12 cellular contexts compared by ENCODE assay signal in genomic region chr1:218664385-218665170, GRCh38.
DNase-seq lines count a peak whose midpoint lies in the region; FAIRE-seq and TF ChIP-seq lines count a peak whose summit lies in the region.
"Had no signal": no experiment of that assay in that cellular context is flagged by ENCODE, and none has a peak within 500 bp of the region (broad histone marks: within the 10 kb centered on the region; RNA-seq: fewer than 3 reads in every experiment).

No MANE protein-coding gene starts in this region.

- H3K4me1 ChIP-seq in mammary epithelial cell (ENCODE audit: insufficient read depth, low read length) (peaks cover 38% of the 10 kb centered on the region), keratinocyte (ENCODE audit: control insufficient read depth, extremely low read depth, insufficient read depth, low read length) (peaks cover 42% of the 10 kb centered on the region), tibial artery (peaks cover 0 to 38% (median 12%) of the 10 kb centered on the region in 4 donors)

- H3K36me3 ChIP-seq in mammary epithelial cell (ENCODE audit: insufficient read depth, low read length) (no peaks in the 10 kb centered on the region), keratinocyte (ENCODE audit: control insufficient read depth in 2 of 2, extremely low read depth in 1 of 2, insufficient read depth in 2 of 2, low read length in 2 of 2) (no peaks in the 10 kb centered on the region), tibial artery (no peaks in the 10 kb centered on the region)

- CTCF ChIA-PET in mammary epithelial cell (lab: Charles Lee; ENCODE audit: low non-redundant PET), result no interaction called here

- no peaks in the 10 kb centered on the region for H3K9me3 ChIP-seq in mammary epithelial cell (replicated peaks; ENCODE audit: insufficient read depth, low read length)
- no peaks in the 10 kb centered on the region for H3K9me3 ChIP-seq in keratinocyte (ENCODE audit: control insufficient read depth, low read depth, low read length)
- H3K9me3 ChIP-seq in tibial artery, result no peaks in the 10 kb centered on the region

- dilution Hi-C loops in mammary epithelial cell (cut with HindIII; ENCODE audit: low sequenced_read_pairs) (no loop called here), keratinocyte (cut with MboI; ENCODE audit: extremely low pct_ligation_motif_present, low sequenced_read_pairs) (no loop called here)

- H3K4me3 ChIP-seq in mammary epithelial cell (replicated peaks in 1 of 3; ENCODE audit: insufficient read depth in 1 of 3, low read depth in 2 of 3, low read length in 3 of 3) (no peak overlapping the region), keratinocyte (ENCODE audit: control insufficient read depth in 2 of 3, extremely low read depth in 1 of 3, insufficient read depth in 2 of 3, low read depth in 1 of 3, low read length in 3 of 3) (no peak overlapping the region), tibial artery (no peak overlapping the region)
- H3K4me3 ChIP-seq: GM23338 had no signal

- BruUV-seq in mammary epithelial cell (replicated peaks; lab: Mats Ljungman, UMichigan), result TSS peak; percentile 11

- H3K9ac ChIP-seq in mammary epithelial cell (ENCODE audit: insufficient read depth, low read length) (no peak overlapping the region), keratinocyte (ENCODE audit: control insufficient read depth, extremely low read depth, insufficient read depth, low read length) (no peak overlapping the region)

- no peak for TF ChIP-seq POLR2A in GM12892 (IDR thresholded peaks at IDR 0.05; ENCODE audit: low read depth, low read length)

- intact Hi-C loops in mammary epithelial cell (cut with micrococcal nuclease) (loop anchor here (5.0 kb wide), 1 partner anchor 43 kb away; no protein-coding TSS in a partner anchor), tibial artery (cut with DNase I; ENCODE audit: low total_unique reads) (loop anchor here (5.0 kb wide), 1 partner anchor 42 kb away; no protein-coding TSS in a partner anchor)
- intact Hi-C loops in activated CD4-positive, alpha-beta T cell treated with anti-CD3 and anti-CD28 coated beads, Interleukin-2, amount 10 ng/mL, durations not matched to agents 24 days and 14 days (cut with micrococcal nuclease), result no loop called here

- WGBS in mammary epithelial cell (ENCODE audit: low coverage, missing lambda C conversion rate), result 69% methylated on average over 3 of the region's 3 CpGs

- H3K79me2 ChIP-seq in mammary epithelial cell (ENCODE audit: insufficient read depth, low read length) (no peaks in the 10 kb centered on the region), keratinocyte (ENCODE audit: control insufficient read depth, insufficient read depth, low read length) (no peaks in the 10 kb centered on the region)

- H4K20me1 ChIP-seq in mammary epithelial cell (ENCODE audit: insufficient read depth, low read length) (no peaks in the 10 kb centered on the region), keratinocyte (ENCODE audit: control insufficient read depth, extremely low read depth, insufficient read depth, low read length) (no peaks in the 10 kb centered on the region)

- H3K27ac ChIP-seq in mammary epithelial cell (ENCODE audit: insufficient read depth, low read depth, low read length), result peak overlapping the region; percentile 10
- H3K27ac ChIP-seq in keratinocyte (ENCODE audit: control insufficient read depth, insufficient read depth, low read length), result peak overlapping the region; percentile 67
- peak overlapping the region; percentile 50 to 66 for H3K27ac ChIP-seq in tibial artery

- H3K27me3 ChIP-seq in mammary epithelial cell (ENCODE audit: insufficient read depth, low read length) (no peaks in the 10 kb centered on the region), keratinocyte (ENCODE audit: control insufficient read depth, extremely low read depth, insufficient read depth, low read length) (no peaks in the 10 kb centered on the region), tibial artery (no peaks in the 10 kb centered on the region)

- DNase-seq in M059J (ENCODE audit: low read depth), result peak; percentile 77
- peak; percentile 55 for DNase-seq in mammary epithelial cell
- no peak for DNase-seq in keratinocyte (ENCODE audit: low read depth, low spot score)
- DNase-seq in tibial artery, result no peak
- DNase-seq in activated CD4-positive, alpha-beta T cell treated with anti-CD3 and anti-CD28 coated beads, Interleukin-2, amount 10 ng/mL, durations not matched to agents 24 days and 14 days, result no peak
- DNase-seq in GM12892 (ENCODE audit: insufficient read length), result no peak
- no peak for DNase-seq in epidermal melanocyte (ENCODE audit: insufficient read length, low spot score)
- DNase-seq: activated CD8-positive, alpha-beta memory T cell treated with anti-CD3 and anti-CD28 coated beads, Interleukin-2, amount 10 ng/mL, durations not matched to agents 7 days and 5 days; endodermal cell; NCI-H526 treated with DMSO at 0.1 percent for 48 hours; retina had no signal

- H2AFZ ChIP-seq in mammary epithelial cell (ENCODE audit: low read depth, low read length) (no peak overlapping the region), keratinocyte (ENCODE audit: control insufficient read depth, low read length) (peak overlapping the region; percentile 33)
- H2AFZ ChIP-seq: GM23338 had no signal

- no peaks in the 10 kb centered on the region for H3K4me1 Mint-ChIP-seq in activated CD4-positive, alpha-beta T cell treated with anti-CD3 and anti-CD28 coated beads, Interleukin-2, amount 10 ng/mL, durations not matched to agents 24 days and 14 days
- H3K4me1 Mint-ChIP-seq: activated CD8-positive, alpha-beta memory T cell treated with anti-CD3 and anti-CD28 coated beads, Interleukin-2, amount 10 ng/mL, durations not matched to agents 7 days and 5 days; endodermal cell; GM23338 had no signal

- no peak overlapping the region for H3K27ac Mint-ChIP-seq in activated CD4-positive, alpha-beta T cell treated with anti-CD3 and anti-CD28 coated beads, Interleukin-2, amount 10 ng/mL, durations not matched to agents 24 days and 14 days
- H3K27ac Mint-ChIP-seq: activated CD8-positive, alpha-beta memory T cell treated with anti-CD3 and anti-CD28 coated beads, Interleukin-2, amount 10 ng/mL, durations not matched to agents 7 days and 5 days; endodermal cell; GM23338 had no signal

- no peaks in the 10 kb centered on the region for H3K9me1 ChIP-seq in keratinocyte (ENCODE audit: control insufficient read depth, extremely low read depth, insufficient read depth, low read length)

- in situ Hi-C loops in mammary epithelial cell (cut with MboI; ENCODE audit: low sequenced_read_pairs in 2 of 2), result no loop called here

- no peak overlapping the region for H3K4me3 Mint-ChIP-seq in activated CD4-positive, alpha-beta T cell treated with anti-CD3 and anti-CD28 coated beads, Interleukin-2, amount 10 ng/mL, durations not matched to agents 24 days and 14 days
- H3K4me3 Mint-ChIP-seq: activated CD8-positive, alpha-beta memory T cell treated with anti-CD3 and anti-CD28 coated beads, Interleukin-2, amount 10 ng/mL, durations not matched to agents 7 days and 5 days; endodermal cell; GM23338 had no signal

- no peaks in the 10 kb centered on the region for H3K27me3 Mint-ChIP-seq in activated CD4-positive, alpha-beta T cell treated with anti-CD3 and anti-CD28 coated beads, Interleukin-2, amount 10 ng/mL, durations not matched to agents 24 days and 14 days
- H3K27me3 Mint-ChIP-seq: activated CD8-positive, alpha-beta memory T cell treated with anti-CD3 and anti-CD28 coated beads, Interleukin-2, amount 10 ng/mL, durations not matched to agents 7 days and 5 days had no signal

- no peaks in the 10 kb centered on the region for H3K36me3 Mint-ChIP-seq in activated CD4-positive, alpha-beta T cell treated with anti-CD3 and anti-CD28 coated beads, Interleukin-2, amount 10 ng/mL, durations not matched to agents 24 days and 14 days (ENCODE audit: low read depth)
- H3K36me3 Mint-ChIP-seq: activated CD8-positive, alpha-beta memory T cell treated with anti-CD3 and anti-CD28 coated beads, Interleukin-2, amount 10 ng/mL, durations not matched to agents 7 days and 5 days had no signal

- H3K4me2 ChIP-seq in mammary epithelial cell (ENCODE audit: insufficient read depth, low read depth, low read length) (peak overlapping the region; percentile 31), keratinocyte (ENCODE audit: control insufficient read depth, extremely low read depth, insufficient read depth, low read depth, low read length) (peak overlapping the region; percentile 54)
- H3K4me2 ChIP-seq: GM23338 had no signal

- TF ChIP-seq CTCF in mammary epithelial cell (conservative IDR thresholded peaks at IDR 0.05 in 1 of 2, IDR thresholded peaks at IDR 0.05 in 1 of 2; ENCODE audit: extremely low read depth in 1 of 2, insufficient read depth in 1 of 2, low read depth in 1 of 2, low read length in 2 of 2) (no peak), keratinocyte (optimal IDR thresholded peaks at IDR 0.05 in 1 of 3, IDR thresholded peaks at IDR 0.05 in 1 of 3, conservative IDR thresholded peaks at IDR 0.05 in 1 of 3; ENCODE audit: extremely low read depth in 1 of 3, insufficient read depth in 2 of 3, low read length in 3 of 3) (no peak), tibial artery (IDR thresholded peaks at IDR 0.05) (no peak)

- FAIRE-seq in keratinocyte (lab: Jason Lieb, UNC) (peak; percentile 75), GM12892 (lab: Jason Lieb, UNC) (no peak)

- no peaks in the 10 kb centered on the region for H3K9me3 Mint-ChIP-seq in activated CD4-positive, alpha-beta T cell treated with anti-CD3 and anti-CD28 coated beads, Interleukin-2, amount 10 ng/mL, durations not matched to agents 24 days and 14 days
- H3K9me3 Mint-ChIP-seq: endodermal cell, GM23338 had no signal

Comparison
In these comparisons a context has a peak if more than half of its experiments do, and no peak if none do; other contexts are left out.
1. DNase-seq: peak in M059J (single experiment) and mammary epithelial cell (single experiment); none in keratinocyte (single experiment), tibial artery (0 of 2), activated CD4-positive, alpha-beta T cell treated with anti-CD3 and anti-CD28 coated beads, Interleukin-2, amount 10 ng/mL, durations not matched to agents 24 days and 14 days (single experiment), GM12892 (single experiment) and epidermal melanocyte (single experiment).
2. H3K27ac ChIP-seq: peak in every context shown above with its lines; median percentile 67 in keratinocyte; 58 in tibial artery; 10 in mammary epithelial cell.